Comparison of ENCODE assay signal across 10 cellular contexts in the genomic region with DNA sequence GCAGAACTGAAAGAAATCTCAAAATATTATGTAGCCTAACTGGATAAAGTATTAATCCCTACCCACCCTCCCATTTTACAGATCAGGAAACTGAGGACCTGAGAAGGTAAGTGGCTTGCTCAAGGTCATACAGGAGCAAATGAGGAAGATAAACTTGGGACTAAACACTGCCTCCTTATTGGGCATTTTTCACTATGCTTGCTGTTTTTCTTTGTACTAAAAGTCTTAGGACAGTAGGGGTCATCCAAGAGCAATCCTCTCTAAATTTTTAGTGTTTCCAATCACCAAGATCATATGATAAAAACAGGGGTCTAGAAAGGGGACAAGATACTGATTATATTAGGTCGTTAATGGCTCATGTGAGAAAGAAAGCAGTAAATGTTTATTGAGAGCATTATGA.
DNase-seq lines count a peak whose midpoint lies in the region; ATAC-seq and TF ChIP-seq lines count a peak whose summit lies in the region.
"Had no signal": no experiment of that assay in that cellular context is flagged by ENCODE, and none has a peak within 500 bp of the region (broad histone marks: within the 10 kb centered on the region; RNA-seq: fewer than 3 reads in every experiment).

No MANE protein-coding gene starts in this region.

- no peak overlapping the region for H3K4me3 ChIP-seq in brain microvascular endothelial cell (ENCODE audit: low read depth, low read length)

- no peaks in the 10 kb centered on the region for H3K27me3 ChIP-seq in brain microvascular endothelial cell (replicated peaks)

- H3K36me3 ChIP-seq in brain microvascular endothelial cell (replicated peaks): no peaks in the 10 kb centered on the region

- H3K27ac Mint-ChIP-seq in neural crest cell (ENCODE audit: unreplicated experiment): no peak overlapping the region

- ATAC-seq in left ventricle myocardium superior (no peak), HG03159 (IDR thresholded peaks at IDR 0.05; ENCODE audit: unreplicated experiment) (no peak)
- ATAC-seq: esophagus mucosa had no signal

- peaks cover 7% of the 10 kb centered on the region for H3K27me3 Mint-ChIP-seq in neural crest cell (ENCODE audit: low read depth)

- no peaks in the 10 kb centered on the region for H3K9me3 Mint-ChIP-seq in neural crest cell

- peak; percentile 63 to 67 for DNase-seq in Kasumi-1 (lab: John Stamatoyannopoulos, UW)
- no peak for DNase-seq in brain microvascular endothelial cell
- DNase-seq in neural crest cell (ENCODE audit: low read depth, low spot score): no peak
- DNase-seq in left ventricle myocardium superior: no peak
- DNase-seq in activated gamma-delta T cell (lab: John Stamatoyannopoulos, UW): no peak
- no peak for DNase-seq in occipital lobe (lab: John Stamatoyannopoulos, UW)
- DNase-seq: NCI-H187 had no signal

- peaks cover 9% of the 10 kb centered on the region for H3K4me1 Mint-ChIP-seq in neural crest cell

- H3K4me3 Mint-ChIP-seq in neural crest cell: no peak overlapping the region

- no peak overlapping the region for H3K27ac ChIP-seq in brain microvascular endothelial cell

- in situ Hi-C loops in brain microvascular endothelial cell (cut with HindIII; ENCODE audit: low pct_ligation_motif_present, low sequenced_read_pairs): no loop called here

- intact Hi-C loops in left ventricle myocardium superior (cut with micrococcal nuclease): no loop called here

- TF ChIP-seq CTCF in GM12874 (IDR thresholded peaks at IDR 0.05; ENCODE audit: insufficient read depth, low read depth, low read length) (peak; percentile 22; the same call in 1 of the 2 replicates), brain microvascular endothelial cell (IDR thresholded peaks at IDR 0.05; ENCODE audit: low read depth, low read length, missing control alignments) (peak; percentile 26), neural crest cell (conservative IDR thresholded peaks at IDR 0.05) (peak; percentile 59)

- H3K36me3 Mint-ChIP-seq in neural crest cell (ENCODE audit: low read depth): no peaks in the 10 kb centered on the region

Comparison
In these comparisons a context has a peak if more than half of its experiments do, and no peak if none do; other contexts are left out.
1. DNase-seq: peak in Kasumi-1 (2 of 2); none in brain microvascular endothelial cell (single experiment), neural crest cell (single experiment), left ventricle myocardium superior (single experiment), activated gamma-delta T cell (single experiment) and occipital lobe (single experiment).
2. Peak in every context shown above with its lines, with median percentiles within 50 percentile points of each other: CTCF ChIP-seq.